Comparison of ENCODE assay signal across 14 cellular contexts in the genomic region with DNA sequence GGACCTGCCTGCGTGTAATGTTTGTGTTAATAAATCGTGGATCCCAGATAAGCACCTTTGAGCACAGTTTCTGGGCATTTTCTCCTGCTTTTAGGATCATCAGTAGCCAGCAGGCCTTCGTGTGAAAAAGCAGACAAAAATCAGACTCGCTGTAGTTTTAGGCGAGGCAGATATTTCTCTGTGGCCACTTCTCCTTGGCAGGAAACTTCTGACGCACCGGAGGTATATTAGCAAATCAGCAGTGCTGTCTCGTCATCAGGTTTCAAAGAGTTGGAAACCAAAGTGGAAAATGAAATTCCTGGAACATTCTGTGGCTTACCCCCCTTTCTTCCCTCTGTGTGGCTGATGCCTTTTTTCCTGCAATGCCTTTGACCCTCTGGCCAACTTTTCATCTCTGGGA.
A peak's percentile ranks its signal among the peaks of the same experiment; 100 is the strongest.
DNase-seq lines count a peak whose midpoint lies in the region; ATAC-seq and TF ChIP-seq lines count a peak whose summit lies in the region.
"Had no signal": no experiment of that assay in that cellular context is flagged by ENCODE, and none has a peak within 500 bp of the region (broad histone marks: within the 10 kb centered on the region; RNA-seq: fewer than 3 reads in every experiment).

No MANE protein-coding gene starts in this region.

- H3K27me3 ChIP-seq in layer of hippocampus (ENCODE audit: control insufficient read depth, insufficient read depth, low read length), result no peaks in the 10 kb centered on the region
- no peaks in the 10 kb centered on the region for H3K27me3 ChIP-seq in stomach

- intact Hi-C loops in stomach (cut with DNase I; ENCODE audit: low total_unique reads), result no loop called here

- TF ChIP-seq POLR2A in stomach (IDR thresholded peaks at IDR 0.05), result no peak

- WGBS in stomach, 5 donors, result 65 to 81% (median 69%) methylated on average over 7 to 8 of the region's 8 CpGs

- no peak for TF ChIP-seq EP300 in stomach (IDR thresholded peaks at IDR 0.05)

- no peak for ATAC-seq in GM21576 (IDR thresholded peaks at IDR 0.05; ENCODE audit: unreplicated experiment)

- H3K9me3 ChIP-seq in stomach, result no peaks in the 10 kb centered on the region

- no peak for TF ChIP-seq CTCF in stomach (IDR thresholded peaks at IDR 0.05)

- no peaks in the 10 kb centered on the region for H3K36me3 ChIP-seq in stomach

- H3K27ac ChIP-seq in layer of hippocampus (ENCODE audit: low read depth, low read length) (peak overlapping the region; percentile 60), stomach (peak overlapping the region in 3 of 5 donors; percentile 16 to 65 (median 30))

- peak; percentile 68 for DNase-seq in GM04504 (ENCODE audit: low read depth)
- peak; percentile 97 for DNase-seq in astrocyte of the hippocampus (ENCODE audit: low read depth, low spot score)
- no peak for DNase-seq in stomach
- DNase-seq in NCI-H526 treated with DMSO at 0.1 percent for 48 hours (lab: John Stamatoyannopoulos, UW), result no peak
- no peak for DNase-seq in NCI-H2227 (lab: John Stamatoyannopoulos, UW; ENCODE audit: unreplicated experiment)
- no peak for DNase-seq in NCI-H446 treated with DMSO at 0.1 percent for 48 hours (lab: John Stamatoyannopoulos, UW)
- DNase-seq: DMS79 treated with DMSO at 0.1 percent for 48 hours; NCI-H1048; NK-92 treated with Interleukin-12 subunit alpha and Interleukin-12 subunit beta, amount 100 ng/mL, for 24 hours; retina; stimulated activated CD8-positive, alpha-beta memory T cell treated with anti-CD3 and anti-CD28 coated beads, Interleukin-4, amount 100 ng/mL, for 48 hours; T1000 had no signal

- H3K4me3 ChIP-seq in stomach, result no peak overlapping the region

- H3K4me1 ChIP-seq in stomach, result peaks cover 15 to 54% (median 26%) of the 10 kb centered on the region in 4 donors

Comparison
In these comparisons a context has a peak if more than half of its experiments do, and no peak if none do; other contexts are left out.
1. DNase-seq: peak in GM04504 (single experiment) and astrocyte of the hippocampus (single experiment); none in stomach (single experiment), NCI-H526 treated with DMSO at 0.1 percent for 48 hours (single experiment), NCI-H2227 (single experiment) and NCI-H446 treated with DMSO at 0.1 percent for 48 hours (single experiment).